26 cellular contexts compared by ENCODE assay signal in genomic region chr19:18901503-18901890, GRCh38. TPM values are rescaled to one million over a fixed set of nuclear protein-coding genes. Genes with fewer than 3 reads are reported as not detected.
"Had no signal": no experiment of that assay in that cellular context is flagged by ENCODE, and none has a peak within 500 bp of the region (broad histone marks: within the 10 kb centered on the region; RNA-seq: fewer than 3 reads in every experiment).

No MANE protein-coding gene starts in this region.

- H3K27ac ChIP-seq: KMS-11 had no signal

- H3K4me3 Mint-ChIP-seq: T-cell; T-helper 1 cell treated with Interleukin-12 subunit alpha and Interleukin-12 subunit beta and Interleukin-4 antibody, amounts not matched to agents 30 μg/mL and 1 μg/mL, for 36 hours had no signal

- ATAC-seq: PC-3, T-cell had no signal

- FAIRE-seq: RCC 7860 had no signal

- DNase-seq: IMR-90, Kasumi-1, MM.1S, MV-4-11, NCI-H1048, NCI-H1105, NCI-H1417, NCI-H1436 treated with DMSO at 0.1 percent for 48 hours, NCI-H1694, NCI-H187 treated with DMSO at 0.1 percent for 48 hours, NCI-H2029 treated with DMSO at 0.1 percent for 48 hours, NCI-H2171 treated with DMSO at 0.1 percent for 48 hours, NCI-H2227 treated with DMSO at 0.1 percent for 48 hours, NCI-H524 treated with DMSO at 0.1 percent for 48 hours, NCI-H69, NCI-H774, RPMI8226, SHP77, SK-N-SH, SW 1271, T-cell had no signal

- H3K9ac ChIP-seq: KMS-11, SK-N-SH had no signal

- H3K4me2 ChIP-seq: KMS-11, SK-N-SH had no signal

- H3K9me3 Mint-ChIP-seq: T-cell; T-helper 1 cell treated with Interleukin-12 subunit alpha and Interleukin-12 subunit beta and Interleukin-4 antibody, amounts not matched to agents 30 μg/mL and 1 μg/mL, for 36 hours had no signal

- H3K9me2 ChIP-seq: SK-N-SH had no signal

- H3K27ac Mint-ChIP-seq: T-cell; T-helper 1 cell treated with Interleukin-12 subunit alpha and Interleukin-12 subunit beta and Interleukin-4 antibody, amounts not matched to agents 30 μg/mL and 1 μg/mL, for 36 hours had no signal

- H3K9me3 ChIP-seq: SK-N-SH had no signal

RNA-seq across cellular contexts. Expression of gene CERS1, which starts 5.5 kb away (rescaled TPM):
- total RNA-seq: HT-29 had no signal
